Comparison of ENCODE assay signal across 20 cellular contexts in genomic region chr7:27962250-27962649, GRCh38.
"Had no signal": no experiment of that assay in that cellular context is flagged by ENCODE, and none has a peak within 500 bp of the region (broad histone marks: within the 10 kb centered on the region; RNA-seq: fewer than 3 reads in every experiment).

No MANE protein-coding gene starts in this region.

- H3K27me3 Mint-ChIP-seq: activated B cell treated with CpG ODN at 0.5 μM for 24 hours, T-cell had no signal

- H3K36me3 Mint-ChIP-seq: brain had no signal

- H3K27ac Mint-ChIP-seq: activated B cell treated with CpG ODN at 0.5 μM for 24 hours; activated CD4-positive, alpha-beta memory T cell treated with anti-CD3 and anti-CD28 coated beads, Interleukin-2, amount 10 ng/mL, durations not matched to agents 7 days and 5 days; activated CD8-positive, alpha-beta memory T cell treated with anti-CD3 and anti-CD28 coated beads, Interleukin-2, amount 10 ng/mL, durations not matched to agents 7 days and 5 days; activated T-helper 2 cell treated with anti-CD3 and anti-CD28 coated beads, Interferon-gamma antibody, Interleukin-2, Interleukin-4, amounts not matched to agents 10 μg/mL and 5 μg/mL and 100 μg/mL, durations not matched to agents 14 hours and 24 hours and 36 hours; endodermal cell; nephron progenitor cell; T-cell had no signal

- DNase-seq: activated B cell treated with CpG ODN at 0.5 μM for 24 hours; activated CD4-positive, alpha-beta memory T cell treated with anti-CD3 and anti-CD28 coated beads, Interleukin-2, amount 10 ng/mL, durations not matched to agents 7 days and 5 days; activated CD4-positive, alpha-beta T cell treated with anti-CD3 and anti-CD28 coated beads for 4 hours; activated CD8-positive, alpha-beta memory T cell treated with anti-CD3 and anti-CD28 coated beads, Interleukin-2, amount 10 ng/mL, durations not matched to agents 7 days and 5 days; activated naive CD4-positive, alpha-beta T cell treated with Interleukin-2 at 50 U/mL for 16 hours; anterior cingulate cortex; central memory CD4-positive, alpha-beta T cell; dorsolateral prefrontal cortex; endodermal cell; left cardiac atrium; mesendoderm; nephron progenitor cell; nucleus accumbens; posterior cingulate gyrus; sigmoid colon; stimulated activated naive CD4-positive, alpha-beta T cell treated with Interleukin-2 at 50 U/mL for 16 hours; T-cell had no signal

- H3K4me3 Mint-ChIP-seq: activated B cell treated with CpG ODN at 0.5 μM for 24 hours; activated CD4-positive, alpha-beta memory T cell treated with anti-CD3 and anti-CD28 coated beads, Interleukin-2, amount 10 ng/mL, durations not matched to agents 7 days and 5 days; activated CD8-positive, alpha-beta memory T cell treated with anti-CD3 and anti-CD28 coated beads, Interleukin-2, amount 10 ng/mL, durations not matched to agents 7 days and 5 days; brain; endodermal cell; nephron progenitor cell; T-cell had no signal

- H3K27me3 ChIP-seq: dorsolateral prefrontal cortex, sigmoid colon, tibial nerve had no signal

- H3K36me3 ChIP-seq: sigmoid colon, tibial nerve had no signal

- H3K4me1 Mint-ChIP-seq: endodermal cell, nephron progenitor cell had no signal

- H3K9me3 Mint-ChIP-seq: activated B cell treated with CpG ODN at 0.5 μM for 24 hours; activated T-helper 2 cell treated with anti-CD3 and anti-CD28 coated beads, Interferon-gamma antibody, Interleukin-2, Interleukin-4, amounts not matched to agents 10 μg/mL and 5 μg/mL and 100 μg/mL, durations not matched to agents 14 hours and 24 hours and 36 hours; brain; endodermal cell; nephron progenitor cell; T-cell had no signal

- H3K9me3 ChIP-seq: sigmoid colon, tibial nerve had no signal

- ATAC-seq: activated CD8-positive, alpha-beta memory T cell treated with anti-CD3 and anti-CD28 coated beads, Interleukin-2, amount 10 ng/mL, durations not matched to agents 7 days and 5 days; left cardiac atrium; T-cell had no signal

- H3K4me3 ChIP-seq: sigmoid colon, tibial nerve had no signal
